In genomic region chr16:636206-637080, GRCh38 we compare ENCODE assay signal across 8 cellular contexts. TPM values are rescaled to one million over a fixed set of nuclear protein-coding genes. Genes with fewer than 3 reads are reported as not detected.
DNase-seq lines count a peak whose midpoint lies in the region; ATAC-seq and TF ChIP-seq lines count a peak whose summit lies in the region.

TSS of gene METTL26 (minus strand) at chr16:636305. CDS start at chr16:636290, 15 bp downstream.

- no peaks in the 10 kb centered on the region for H3K9me3 Mint-ChIP-seq in activated CD4-positive, alpha-beta T cell treated with anti-CD3 and anti-CD28 coated beads, Interleukin-2, amount 10 ng/mL, durations not matched to agents 24 days and 14 days

- H3K27me3 Mint-ChIP-seq in activated CD4-positive, alpha-beta T cell treated with anti-CD3 and anti-CD28 coated beads, Interleukin-2, amount 10 ng/mL, durations not matched to agents 24 days and 14 days, result peaks cover 2% of the 10 kb centered on the region

- H3K9me3 ChIP-seq in colonic mucosa, result no peaks in the 10 kb centered on the region

- H3K4me3 Mint-ChIP-seq in activated CD4-positive, alpha-beta T cell treated with anti-CD3 and anti-CD28 coated beads, Interleukin-2, amount 10 ng/mL, durations not matched to agents 24 days and 14 days, result peak within 1 kb of the TSS; percentile 93

- TF ChIP-seq CTCF in colonic mucosa (IDR thresholded peaks at IDR 0.05), result no peak

- peaks cover 6% of the 10 kb centered on the region for H3K4me1 Mint-ChIP-seq in activated CD4-positive, alpha-beta T cell treated with anti-CD3 and anti-CD28 coated beads, Interleukin-2, amount 10 ng/mL, durations not matched to agents 24 days and 14 days

- intact Hi-C loops in activated CD4-positive, alpha-beta T cell treated with anti-CD3 and anti-CD28 coated beads, Interleukin-2, amount 10 ng/mL, durations not matched to agents 24 days and 14 days (cut with micrococcal nuclease), result loop anchor here (1.0 to 2.0 kb wide), 4 partner anchors 13 to 109 kb away; partner anchors contain the start of genes CAPN15, JMJD8 and WDR90
- intact Hi-C loops in colonic mucosa (cut with DNase I), result no loop called here

- peak within 1 kb of the TSS; percentile 92 to 96 for H3K9ac ChIP-seq in colonic mucosa (ENCODE audit: low read depth in 2 of 2, low read length in 2 of 2)

- no peaks in the 10 kb centered on the region for H3K36me3 ChIP-seq in colonic mucosa

- H3K27ac Mint-ChIP-seq in activated CD4-positive, alpha-beta T cell treated with anti-CD3 and anti-CD28 coated beads, Interleukin-2, amount 10 ng/mL, durations not matched to agents 24 days and 14 days, result peak within 1 kb of the TSS; percentile 95

- no peaks in the 10 kb centered on the region for H3K36me3 Mint-ChIP-seq in activated CD4-positive, alpha-beta T cell treated with anti-CD3 and anti-CD28 coated beads, Interleukin-2, amount 10 ng/mL, durations not matched to agents 24 days and 14 days (ENCODE audit: low read depth)

- ATAC-seq in GM19328 (IDR thresholded peaks at IDR 0.05; ENCODE audit: unreplicated experiment), result peak; percentile 53
- peak; percentile 45 for ATAC-seq in HG03469 (IDR thresholded peaks at IDR 0.05; ENCODE audit: unreplicated experiment)

- peaks cover 6% of the 10 kb centered on the region for H3K4me1 ChIP-seq in colonic mucosa

- DNase-seq in C1 segment of cervical spinal cord (lab: John Stamatoyannopoulos, UW) (peak; percentile 84 to 99 (median 95)), NCI-H526 treated with DMSO at 0.1 percent for 48 hours (lab: John Stamatoyannopoulos, UW) (peak; percentile 81), colonic mucosa (peak; percentile 96), left kidney (ENCODE audit: low read depth, low spot score) (peak; percentile 98)
- DNase-seq in activated CD4-positive, alpha-beta T cell treated with anti-CD3 and anti-CD28 coated beads, Interleukin-2, amount 10 ng/mL, durations not matched to agents 24 days and 14 days, result peak; percentile 98
- peak; percentile 93 for DNase-seq in stimulated activated CD4-positive, alpha-beta T cell treated with anti-CD3 and anti-CD28 coated beads, Interleukin-1b, Interleukin-23, amount 100 ng/mL, for 48 hours

- peak within 1 kb of the TSS; percentile 94 for H3K27ac ChIP-seq in colonic mucosa

- no peaks in the 10 kb centered on the region for H3K27me3 ChIP-seq in colonic mucosa

- H3K4me3 ChIP-seq in colonic mucosa, result peak within 1 kb of the TSS; percentile 87

RNA-seq across cellular contexts. Expression of gene METTL26, which starts in this region (rescaled TPM):
- 146 and 153 TPM in 2 replicates for total RNA-seq in activated CD4-positive, alpha-beta T cell treated with anti-CD3 and anti-CD28 coated beads, Interleukin-2, amount 10 ng/mL, durations not matched to agents 24 days and 14 days
- 100 to 1,000 TPM in 1 of 2 donors, 10 to 100 TPM in 1; 43.7 to 102 TPM for total RNA-seq in colonic mucosa

Comparison
In these comparisons a context has a peak if more than half of its experiments do, and no peak if none do; other contexts are left out.
1. Peak in every context shown above with its lines: DNase-seq, ATAC-seq, H3K4me3 ChIP-seq and H3K27ac ChIP-seq.